ENCODE assay signal across 1 cellular context in the genomic region with DNA sequence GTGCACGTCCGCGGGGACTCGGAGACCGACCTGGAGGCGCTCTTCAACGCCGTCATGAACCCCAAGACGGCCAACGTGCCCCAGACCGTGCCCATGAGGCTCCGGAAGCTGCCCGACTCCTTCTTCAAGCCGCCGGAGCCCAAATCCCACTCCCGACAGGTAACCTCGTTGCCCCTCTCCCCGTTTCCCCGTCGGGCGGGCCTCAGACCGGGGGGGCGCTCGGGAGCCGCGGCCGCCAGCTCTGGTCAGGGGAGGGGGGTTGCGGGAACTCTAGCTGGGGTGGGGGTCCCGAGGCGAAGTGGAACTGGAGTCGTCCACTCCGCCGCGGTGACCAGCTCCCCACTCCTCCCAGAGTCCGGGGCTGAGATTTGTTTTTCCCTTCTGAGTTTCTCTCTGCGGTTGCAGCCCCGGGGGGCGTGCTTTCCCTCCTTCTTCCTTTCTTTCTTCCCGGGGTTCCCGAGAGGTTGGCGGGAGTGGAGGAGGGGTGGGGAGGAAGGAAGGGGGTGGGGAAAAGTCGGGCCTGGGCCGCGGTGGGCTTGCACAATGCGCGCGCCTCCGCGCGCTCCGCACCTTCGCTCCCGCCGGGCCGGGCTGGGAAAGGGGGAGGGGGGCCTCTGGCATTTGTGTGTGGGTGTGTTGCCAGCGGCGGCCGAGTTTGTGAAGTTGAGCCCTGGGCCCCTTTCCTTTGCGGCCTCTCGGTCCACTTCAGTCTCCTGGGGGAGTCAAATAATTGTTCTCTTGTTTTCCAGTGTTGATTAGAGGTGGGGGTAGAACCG.
TF ChIP-seq lines count a peak whose summit lies in the region.

No MANE protein-coding gene starts in this region.

TF ChIP-seq in H1, 55 proteins besides CTCF, POLR2A, EP300 and RAD21 (continued from another document):
- TF ChIP-seq ATF2 (IDR thresholded peaks at IDR 0.05; ENCODE audit: low read length) (no peak), HDAC6 (IDR thresholded peaks at IDR 0.05; ENCODE audit: low read depth, low read length) (no peak), SIRT6 (IDR thresholded peaks at IDR 0.05; ENCODE audit: low read length) (no peak), CTBP2 (IDR thresholded peaks at IDR 0.05; ENCODE audit: borderline replicate concordance, insufficient read depth, insufficient read length, low read length) (peak; percentile 15), TBP (IDR thresholded peaks at IDR 0.05; ENCODE audit: low read depth, low read length) (peak; percentile 30), SP4 (IDR thresholded peaks at IDR 0.05; ENCODE audit: low read length) (no peak), SIX5 (IDR thresholded peaks at IDR 0.05; ENCODE audit: low read depth, low read length) (no peak), KDM5A (IDR thresholded peaks at IDR 0.05; ENCODE audit: low read length) (no peak), SUZ12 (IDR thresholded peaks at IDR 0.05; ENCODE audit: low read length) (no peak), YY1 (IDR thresholded peaks at IDR 0.05; ENCODE audit: low read depth, low read length) (no peak), PHF8 (conservative IDR thresholded peaks at IDR 0.05; ENCODE audit: low read depth, low read length) (peak; percentile 47; the same call in 1 of the 2 replicates), POU5F1 (IDR thresholded peaks at IDR 0.05; ENCODE audit: low read depth, low read length) (no peak), RNF2 (IDR thresholded peaks at IDR 0.05; ENCODE audit: borderline replicate concordance, low read depth, low read length, missing control alignments, poor library complexity, severe bottlenecking) (no peak), BACH1 (IDR thresholded peaks at IDR 0.05; ENCODE audit: low read length) (0 out of 2 replicates have a peak, but pooled peaks have one; percentile 8), CHD7 (IDR thresholded peaks at IDR 0.05; ENCODE audit: insufficient replicate concordance, low read length) (no peak), JUND (IDR thresholded peaks at IDR 0.05; ENCODE audit: low read length) (no peak), ASH2L (IDR thresholded peaks at IDR 0.05; ENCODE audit: low read length) (peak; percentile 96), RBBP5 (IDR thresholded peaks at IDR 0.05; ENCODE audit: borderline replicate concordance, low read depth, low read length) (peak; percentile 73; the same call in 1 of the 2 replicates), CHD2 (IDR thresholded peaks at IDR 0.05; ENCODE audit: low read length) (peak; percentile 3), CBX5 (IDR thresholded peaks at IDR 0.05; ENCODE audit: low read depth, low read length) (no peak), CBX8 (IDR thresholded peaks at IDR 0.05; ENCODE audit: borderline replicate concordance, low read depth, low read length) (no peak), CEBPB (IDR thresholded peaks at IDR 0.05; ENCODE audit: low read depth, low read length) (peak; percentile 78), SP2 (IDR thresholded peaks at IDR 0.05; ENCODE audit: low read length) (no peak), TCF12 (IDR thresholded peaks at IDR 0.05; ENCODE audit: low read depth, low read length) (0 out of 2 replicates have a peak, but pooled peaks have one; percentile 20), USF2 (IDR thresholded peaks at IDR 0.05; ENCODE audit: low read length) (no peak), KDM4A (IDR thresholded peaks at IDR 0.05; ENCODE audit: low read depth, low read length, severe bottlenecking) (no peak), TEAD4 (IDR thresholded peaks at IDR 0.05; ENCODE audit: low read depth, low read length) (no peak; the same call in none of the 2 replicates), TAF1 (IDR thresholded peaks at IDR 0.05; ENCODE audit: low read depth, low read length) (peak; percentile 86), ATF3 (IDR thresholded peaks at IDR 0.05; ENCODE audit: insufficient read depth, low read depth, low read length) (no peak), GABPA (IDR thresholded peaks at IDR 0.05; ENCODE audit: borderline replicate concordance, insufficient read depth, low read length) (no peak), POLR2AphosphoS5 (IDR thresholded peaks at IDR 0.05; ENCODE audit: low read depth, low read length) (peak; percentile 92), ZNF274 (IDR thresholded peaks at IDR 0.05; ENCODE audit: borderline replicate concordance, extremely low read depth, low read length) (no peak), RXRA (IDR thresholded peaks at IDR 0.05; ENCODE audit: insufficient read depth, low read depth, low read length) (no peak), EGR1 (IDR thresholded peaks at IDR 0.05; ENCODE audit: borderline replicate concordance, low read depth, low read length) (peak; percentile 95; the same call in 1 of the 2 replicates), FOSL1 (IDR thresholded peaks at IDR 0.05; ENCODE audit: insufficient read depth, low read depth, low read length) (no peak), RFX5 (IDR thresholded peaks at IDR 0.05; ENCODE audit: borderline replicate concordance, low read depth, low read length) (no peak), SIN3A (conservative IDR thresholded peaks at IDR 0.05 in 1 of 2, IDR thresholded peaks at IDR 0.05 in 1 of 2; ENCODE audit: low read depth in 1 of 2, low read length in 2 of 2) (0 out of 4 replicates have a peak, but pooled peaks of 1 of the 2 experiments have one; percentile 55), SAP30 (IDR thresholded peaks at IDR 0.05; ENCODE audit: insufficient read depth, insufficient replicate concordance, low read length) (no peak), MAFK (IDR thresholded peaks at IDR 0.05; ENCODE audit: low read depth, low read length) (no peak), JUN (IDR thresholded peaks at IDR 0.05; ENCODE audit: low read depth, low read length) (no peak), SRF (IDR thresholded peaks at IDR 0.05; ENCODE audit: low read depth, low read length) (no peak), HDAC2 (IDR thresholded peaks at IDR 0.05; ENCODE audit: borderline replicate concordance in 1 of 2, low read depth in 2 of 2, low read length in 2 of 2) (peak in 1 of 2 experiments; percentile 35; a peak in 1 of 4 replicates), E2F6 (IDR thresholded peaks at IDR 0.05) (no peak), SP1 (IDR thresholded peaks at IDR 0.05; ENCODE audit: low read depth, low read length) (peak; percentile 87), NRF1 (IDR thresholded peaks at IDR 0.05; ENCODE audit: low read depth, low read length) (no peak), CHD1 (IDR thresholded peaks at IDR 0.05; ENCODE audit: low read depth, low read length) (no peak)
